Comparison of ENCODE assay signal across 8 cellular contexts in genomic region chr22:36803358-36803757, GRCh38.
"Had no signal": no experiment of that assay in that cellular context is flagged by ENCODE, and none has a peak within 500 bp of the region (broad histone marks: within the 10 kb centered on the region; RNA-seq: fewer than 3 reads in every experiment).

No MANE protein-coding gene starts in this region.

- FAIRE-seq: G401.6, GM12878, GM12891, GM12892, GM18507, GM19239 had no signal

- DNase-seq: GDM1, GF-D8 had no signal

- H3K4me3 ChIP-seq: GM12878 had no signal
